ENCODE assay signal across 25 cellular contexts in the genomic region with DNA sequence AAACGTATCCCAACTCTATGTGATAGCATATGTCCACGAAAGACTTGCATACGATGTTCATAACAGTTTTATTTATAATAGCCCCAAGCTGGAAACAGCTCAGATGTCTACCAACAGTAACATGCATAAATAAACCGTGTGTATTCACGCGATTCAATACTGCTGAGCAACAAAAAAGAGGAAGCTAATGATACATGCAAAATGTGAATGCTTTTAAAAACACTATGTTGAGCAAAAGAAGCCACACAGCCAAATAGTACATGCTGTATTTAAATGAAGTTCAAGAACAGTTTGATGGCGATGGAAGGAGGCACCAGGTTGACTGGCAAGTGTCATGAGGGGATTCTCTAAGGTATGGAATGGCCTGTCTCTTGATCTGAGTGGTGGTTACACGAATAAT. TPM values are rescaled to one million over a fixed set of nuclear protein-coding genes. Genes with fewer than 3 reads are reported as not detected.
DNase-seq lines count a peak whose midpoint lies in the region; ATAC-seq and TF ChIP-seq lines count a peak whose summit lies in the region.
"Had no signal": no experiment of that assay in that cellular context is flagged by ENCODE, and none has a peak within 500 bp of the region (broad histone marks: within the 10 kb centered on the region; RNA-seq: fewer than 3 reads in every experiment).

No MANE protein-coding gene starts in this region.

- TF ChIP-seq CTCF in GM23338 (conservative IDR thresholded peaks at IDR 0.05; ENCODE audit: low read depth in 2 of 2) (no peak), activated B cell treated with CpG ODN at 0.5 μM for 24 hours (IDR thresholded peaks at IDR 0.05) (no peak)

- no peaks in the 10 kb centered on the region for H3K36me3 ChIP-seq in GM23338 (ENCODE audit: insufficient read depth)
- H3K36me3 ChIP-seq: HAP-1, stomach, thyroid gland, WERI-Rb-1 had no signal

- H3K27ac ChIP-seq in GM23338 (ENCODE audit: low read depth): no peak overlapping the region
- H3K27ac ChIP-seq: body of pancreas, KMS-11, RWPE1, skin epidermis, stomach, thyroid gland, WERI-Rb-1 had no signal

- POLR2A ChIA-PET in activated B cell treated with CpG ODN at 0.5 μM for 24 hours (lab: Charles Lee) (no interaction called here), T-cell (lab: Charles Lee) (no interaction called here)

- peaks cover 32% of the 10 kb centered on the region for H3K4me1 ChIP-seq in GM23338 (ENCODE audit: insufficient read depth)
- H3K4me1 ChIP-seq: body of pancreas, stomach, thyroid gland had no signal

- H3K27ac Mint-ChIP-seq in GM23338 (no peak overlapping the region), activated B cell treated with CpG ODN at 0.5 μM for 24 hours (no peak overlapping the region), T-cell (no peak overlapping the region)
- H3K27ac Mint-ChIP-seq in stimulated activated memory B cell treated with anti-CD40 and anti-IgM and Interleukin-4, amounts not matched to agents 10 μg/mL and 1 μg/mL and 100 μg/mL, for 72 hours: no peak overlapping the region
- H3K27ac Mint-ChIP-seq: activated CD4-positive, alpha-beta T cell treated with anti-CD3 and anti-CD28 coated beads, Interleukin-2, amount 10 ng/mL, durations not matched to agents 24 days and 14 days; activated T-cell treated with anti-CD3 and anti-CD28 coated beads, Interleukin-2, amount 50 U/mL, for 24 hours; nephron had no signal

- CTCF ChIA-PET in activated B cell treated with CpG ODN at 0.5 μM for 24 hours (lab: Charles Lee) (no interaction called here), T-cell (lab: Charles Lee) (no interaction called here)

- H3F3A ChIP-seq in GM23338 (replicated peaks; ENCODE audit: low read depth): no peaks in the 10 kb centered on the region

- intact Hi-C loops in activated B cell treated with CpG ODN at 0.5 μM for 24 hours (cut with micrococcal nuclease): no loop called here

- H3K27me3 ChIP-seq in GM23338 (ENCODE audit: insufficient read depth): no peaks in the 10 kb centered on the region
- H3K27me3 ChIP-seq: body of pancreas, stomach, thyroid gland had no signal

- no peak for DNase-seq in GM23338 (ENCODE audit: low spot score)
- DNase-seq in NCI-H526 (lab: John Stamatoyannopoulos, UW): peak; percentile 71 to 76
- DNase-seq in activated B cell treated with CpG ODN at 0.5 μM for 24 hours: no peak
- no peak for DNase-seq in SW480 (ENCODE audit: low spot score)
- no peak for DNase-seq in activated CD8-positive, alpha-beta memory T cell treated with anti-CD3 and anti-CD28 coated beads, Interleukin-2, amount 50 U/mL, for 48 hours
- no peak for DNase-seq in T-cell
- DNase-seq: ACHN; activated CD4-positive, alpha-beta T cell treated with anti-CD3 and anti-CD28 coated beads, Interleukin-2, amount 10 ng/mL, durations not matched to agents 24 days and 14 days; activated gamma-delta T cell treated with Interleukin-2 at 50 U/mL for 16 hours; activated T-cell treated with anti-CD3 and anti-CD28 coated beads, Interleukin-2, amount 50 U/mL, for 24 hours; body of pancreas; NCI-H1092 treated with DMSO at 0.1 percent for 48 hours; NCI-H1930; NCI-H524 treated with DMSO at 0.1 percent for 48 hours; stomach; T-helper 9 cell; thyroid gland; WERI-Rb-1 had no signal

- no peaks in the 10 kb centered on the region for H3K9me2 ChIP-seq in GM23338 (ENCODE audit: insufficient read depth)

- H3K9me3 Mint-ChIP-seq in GM23338: no peaks in the 10 kb centered on the region
- no peaks in the 10 kb centered on the region for H3K9me3 Mint-ChIP-seq in activated B cell treated with CpG ODN at 0.5 μM for 24 hours
- no peaks in the 10 kb centered on the region for H3K9me3 Mint-ChIP-seq in stimulated activated memory B cell treated with anti-CD40 and anti-IgM and Interleukin-4, amounts not matched to agents 10 μg/mL and 1 μg/mL and 100 μg/mL, for 72 hours
- H3K9me3 Mint-ChIP-seq in T-cell: no peaks in the 10 kb centered on the region
- H3K9me3 Mint-ChIP-seq: activated CD4-positive, alpha-beta T cell treated with anti-CD3 and anti-CD28 coated beads, Interleukin-2, amount 10 ng/mL, durations not matched to agents 24 days and 14 days; activated T-cell treated with anti-CD3 and anti-CD28 coated beads, Interleukin-2, amount 50 U/mL, for 24 hours; nephron had no signal

- H3K4me2 ChIP-seq in GM23338: peak overlapping the region; percentile 63
- H3K4me2 ChIP-seq: KMS-11 had no signal

- H3K27me3 Mint-ChIP-seq in GM23338 (ENCODE audit: insufficient read depth, low read depth, poor library complexity) (no peaks in the 10 kb centered on the region), activated B cell treated with CpG ODN at 0.5 μM for 24 hours (no peaks in the 10 kb centered on the region), T-cell (peaks cover 0 to 3% of the 10 kb centered on the region in 2 donors)
- H3K27me3 Mint-ChIP-seq in stimulated activated memory B cell treated with anti-CD40 and anti-IgM and Interleukin-4, amounts not matched to agents 10 μg/mL and 1 μg/mL and 100 μg/mL, for 72 hours: peaks cover 18% of the 10 kb centered on the region
- H3K27me3 Mint-ChIP-seq: activated T-cell treated with anti-CD3 and anti-CD28 coated beads, Interleukin-2, amount 50 U/mL, for 24 hours had no signal

- H3K4me3 Mint-ChIP-seq in GM23338 (no peak overlapping the region), activated B cell treated with CpG ODN at 0.5 μM for 24 hours (no peak overlapping the region), T-cell (no peak overlapping the region)
- H3K4me3 Mint-ChIP-seq in stimulated activated memory B cell treated with anti-CD40 and anti-IgM and Interleukin-4, amounts not matched to agents 10 μg/mL and 1 μg/mL and 100 μg/mL, for 72 hours: no peak overlapping the region
- H3K4me3 Mint-ChIP-seq: activated CD4-positive, alpha-beta T cell treated with anti-CD3 and anti-CD28 coated beads, Interleukin-2, amount 10 ng/mL, durations not matched to agents 24 days and 14 days; activated T-cell treated with anti-CD3 and anti-CD28 coated beads, Interleukin-2, amount 50 U/mL, for 24 hours; nephron had no signal

- no peak overlapping the region for H2AFZ ChIP-seq in GM23338

- H4K20me1 ChIP-seq in GM23338 (replicated peaks; ENCODE audit: insufficient read depth): no peaks in the 10 kb centered on the region

- ATAC-seq in GM23338 (no peak), activated B cell treated with CpG ODN at 0.5 μM for 24 hours (ENCODE audit: low read depth) (peak; percentile 58), T-cell (replicated peaks in 1 of 4) (no peak)
- peak; percentile 67 for ATAC-seq in stimulated activated memory B cell treated with anti-CD40 and anti-IgM and Interleukin-4, amounts not matched to agents 10 μg/mL and 1 μg/mL and 100 μg/mL, for 72 hours
- ATAC-seq: body of pancreas, SK-N-SH treated with all-trans-retinoic acid at 6 μM for 48 hours had no signal

- H3K4me3 ChIP-seq in GM23338: no peak overlapping the region
- H3K4me3 ChIP-seq: body of pancreas, HAP-1, skin epidermis, stomach, thyroid gland had no signal

- peaks cover 32% of the 10 kb centered on the region for H3K4me1 Mint-ChIP-seq in GM23338
- H3K4me1 Mint-ChIP-seq in activated B cell treated with CpG ODN at 0.5 μM for 24 hours: peaks cover 8% of the 10 kb centered on the region
- H3K4me1 Mint-ChIP-seq in stimulated activated memory B cell treated with anti-CD40 and anti-IgM and Interleukin-4, amounts not matched to agents 10 μg/mL and 1 μg/mL and 100 μg/mL, for 72 hours: no peaks in the 10 kb centered on the region
- no peaks in the 10 kb centered on the region for H3K4me1 Mint-ChIP-seq in T-cell
- H3K4me1 Mint-ChIP-seq: activated CD4-positive, alpha-beta T cell treated with anti-CD3 and anti-CD28 coated beads, Interleukin-2, amount 10 ng/mL, durations not matched to agents 24 days and 14 days; nephron had no signal

- no peaks in the 10 kb centered on the region for H3K79me2 ChIP-seq in GM23338 (replicated peaks; ENCODE audit: insufficient read depth)

- H3K36me3 Mint-ChIP-seq in GM23338 (ENCODE audit: low read depth) (no peaks in the 10 kb centered on the region), activated B cell treated with CpG ODN at 0.5 μM for 24 hours (ENCODE audit: low read depth) (no peaks in the 10 kb centered on the region), T-cell (no peaks in the 10 kb centered on the region)
- no peaks in the 10 kb centered on the region for H3K36me3 Mint-ChIP-seq in stimulated activated memory B cell treated with anti-CD40 and anti-IgM and Interleukin-4, amounts not matched to agents 10 μg/mL and 1 μg/mL and 100 μg/mL, for 72 hours

TF ChIP-seq in GM23338, 12 proteins besides CTCF, POLR2A, EP300 and RAD21 (continues in another document):
- no peak for TF ChIP-seq CREB1 (CRISPR knock-in tag; IDR thresholded peaks at IDR 0.05; ENCODE audit: low read depth)

RNA-seq across cellular contexts. Expression of gene TRIM9, which starts 55.6 kb away (rescaled TPM):
- 6.2 and 8.4 TPM in 2 replicates for total RNA-seq in GM23338 (2014; rRNA removed; shearing (Covaris generic))
- polyA plus RNA-seq in GM23338 (2016; fragmentation: Nextera tagmentation; extraction: Ambion mirVana): 3.7 and 4.4 TPM in 2 replicates
- total RNA-seq in activated B cell treated with CpG ODN at 0.5 μM for 24 hours (0.24 and 0.67 TPM in 2 replicates), T-cell (1 to 10 TPM in 1 of 5 donors, under 1 TPM in 4; 0.30 to 1.3 (median 0.88) TPM)

Comparison
In these comparisons a context has a peak if more than half of its experiments do, and no peak if none do; other contexts are left out.
1. ATAC-seq: peak in activated B cell treated with CpG ODN at 0.5 μM for 24 hours (single experiment) and stimulated activated memory B cell treated with anti-CD40 and anti-IgM and Interleukin-4, amounts not matched to agents 10 μg/mL and 1 μg/mL and 100 μg/mL, for 72 hours (single experiment); none in GM23338 (single experiment) and T-cell (0 of 4).
2. DNase-seq: peak in NCI-H526 (2 of 2); none in GM23338 (single experiment), activated B cell treated with CpG ODN at 0.5 μM for 24 hours (single experiment), SW480 (single experiment), activated CD8-positive, alpha-beta memory T cell treated with anti-CD3 and anti-CD28 coated beads, Interleukin-2, amount 50 U/mL, for 48 hours (single experiment) and T-cell (0 of 34).